ENCODE assay signal across 1 cellular context in the genomic region with DNA sequence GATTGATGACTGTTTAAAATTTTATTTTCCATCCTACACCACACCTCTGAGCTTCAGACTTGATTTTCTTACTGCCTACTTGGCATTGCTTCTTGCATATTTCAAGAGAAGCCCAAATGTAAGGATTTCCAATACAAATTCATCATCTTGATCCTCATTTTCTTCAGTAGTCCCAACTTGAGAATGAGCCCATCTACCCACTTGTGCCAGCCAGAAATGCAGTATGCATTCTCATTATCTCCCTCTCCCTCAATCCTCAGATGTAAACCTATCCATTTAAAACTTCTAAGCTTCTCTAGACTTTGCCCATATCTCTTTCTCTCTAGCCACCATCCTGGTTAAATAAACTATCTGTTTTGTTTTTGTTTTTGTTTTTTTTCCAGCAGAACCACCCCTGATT.
TF ChIP-seq lines count a peak whose summit lies in the region.

No MANE protein-coding gene starts in this region.

TF ChIP-seq in HCT116, 20 proteins besides CTCF, POLR2A, EP300 and RAD21 (continued from another document):
- TF ChIP-seq, protein P1, sequence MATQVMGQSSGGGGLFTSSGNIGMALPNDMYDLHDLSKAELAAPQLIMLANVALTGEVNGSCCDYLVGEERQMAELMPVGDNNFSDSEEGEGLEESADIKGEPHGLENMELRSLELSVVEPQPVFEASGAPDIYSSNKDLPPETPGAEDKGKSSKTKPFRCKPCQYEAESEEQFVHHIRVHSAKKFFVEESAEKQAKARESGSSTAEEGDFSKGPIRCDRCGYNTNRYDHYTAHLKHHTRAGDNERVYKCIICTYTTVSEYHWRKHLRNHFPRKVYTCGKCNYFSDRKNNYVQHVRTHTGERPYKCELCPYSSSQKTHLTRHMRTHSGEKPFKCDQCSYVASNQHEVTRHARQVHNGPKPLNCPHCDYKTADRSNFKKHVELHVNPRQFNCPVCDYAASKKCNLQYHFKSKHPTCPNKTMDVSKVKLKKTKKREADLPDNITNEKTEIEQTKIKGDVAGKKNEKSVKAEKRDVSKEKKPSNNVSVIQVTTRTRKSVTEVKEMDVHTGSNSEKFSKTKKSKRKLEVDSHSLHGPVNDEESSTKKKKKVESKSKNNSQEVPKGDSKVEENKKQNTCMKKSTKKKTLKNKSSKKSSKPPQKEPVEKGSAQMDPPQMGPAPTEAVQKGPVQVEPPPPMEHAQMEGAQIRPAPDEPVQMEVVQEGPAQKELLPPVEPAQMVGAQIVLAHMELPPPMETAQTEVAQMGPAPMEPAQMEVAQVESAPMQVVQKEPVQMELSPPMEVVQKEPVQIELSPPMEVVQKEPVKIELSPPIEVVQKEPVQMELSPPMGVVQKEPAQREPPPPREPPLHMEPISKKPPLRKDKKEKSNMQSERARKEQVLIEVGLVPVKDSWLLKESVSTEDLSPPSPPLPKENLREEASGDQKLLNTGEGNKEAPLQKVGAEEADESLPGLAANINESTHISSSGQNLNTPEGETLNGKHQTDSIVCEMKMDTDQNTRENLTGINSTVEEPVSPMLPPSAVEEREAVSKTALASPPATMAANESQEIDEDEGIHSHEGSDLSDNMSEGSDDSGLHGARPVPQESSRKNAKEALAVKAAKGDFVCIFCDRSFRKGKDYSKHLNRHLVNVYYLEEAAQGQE (IDR thresholded peaks at IDR 0.05; ENCODE audit: low read depth) = no peak
